In the genomic region with DNA sequence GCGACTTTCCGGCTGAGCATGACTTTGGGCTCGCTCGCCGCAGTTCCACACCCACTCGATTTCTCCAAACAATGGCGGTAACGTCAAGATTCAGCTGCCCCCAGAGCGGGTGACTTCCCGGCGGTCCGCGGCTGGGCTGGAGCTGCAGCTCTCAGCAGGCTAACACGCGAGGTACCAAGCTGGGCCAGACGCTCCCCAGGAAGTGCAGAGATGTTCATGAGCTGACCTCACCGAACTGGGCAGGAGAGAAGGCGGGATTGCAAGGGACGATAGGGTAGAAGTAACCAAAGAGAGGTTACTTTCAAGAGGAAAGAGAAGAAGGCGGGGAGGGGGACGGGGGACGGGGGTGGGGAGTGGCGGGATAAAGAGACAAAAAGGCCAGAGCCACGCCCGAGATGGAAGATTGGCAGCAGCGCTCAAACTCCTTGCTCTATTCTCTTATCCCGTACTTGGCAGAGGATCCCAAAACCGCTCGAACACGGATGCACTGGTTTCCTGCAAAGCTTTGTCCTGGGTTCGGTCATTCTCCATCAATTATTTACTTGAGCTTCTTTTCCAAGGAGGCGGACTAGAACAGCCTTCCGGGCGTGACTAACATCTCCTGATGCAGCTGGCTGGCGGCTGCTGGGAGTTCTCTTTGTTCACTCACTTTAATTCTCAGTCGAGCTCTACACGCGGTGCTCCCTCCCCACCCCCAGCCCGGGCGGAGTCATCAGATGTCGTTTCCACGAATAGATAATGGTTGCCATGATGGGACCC, we compare ENCODE assay signal across 8 cellular contexts.
DNase-seq lines count a peak whose midpoint lies in the region; ATAC-seq and TF ChIP-seq lines count a peak whose summit lies in the region.

A gene (minus strand): TSS at position 626 of the 759 bp plus-strand sequence.

- peak in 13 of 14 donors; percentile 5 to 77 (median 42) for DNase-seq in C1 segment of cervical spinal cord (lab: John Stamatoyannopoulos, UW)
- DNase-seq in NCI-H146 (lab: John Stamatoyannopoulos, UW) = peak; percentile 100
- peak; percentile 70 for DNase-seq in activated CD4-positive, alpha-beta T cell treated with anti-CD3 and anti-CD28 coated beads for 48 hours
- peak; percentile 89 for DNase-seq in epithelial cell of proximal tubule (ENCODE audit: low read depth)
- peak; percentile 51 for DNase-seq in pons (ENCODE audit: low spot score)
- DNase-seq in HEK293T (ENCODE audit: extremely low spot score) = no peak
- no peak for DNase-seq in SIG-M5 (lab: John Stamatoyannopoulos, UW)

- no peak for ATAC-seq in GM21737 (IDR thresholded peaks at IDR 0.05; ENCODE audit: unreplicated experiment)

- CTCF ChIA-PET in HEK293T (lab: Yijun Ruan, JAX) = no interaction called here

- POLR2A ChIA-PET in HEK293T (lab: Yijun Ruan, JAX) = no interaction called here

- TF ChIP-seq CTCF in epithelial cell of proximal tubule (conservative IDR thresholded peaks at IDR 0.05; ENCODE audit: low read depth, low read length) = no peak

- H3K4me3 ChIP-seq in epithelial cell of proximal tubule (ENCODE audit: low read depth, low read length) = peak within 1 kb of the TSS; percentile 77

TF ChIP-seq in HEK293T, 16 proteins besides CTCF, POLR2A, EP300 and RAD21:
- TF ChIP-seq TARDBP (IDR thresholded peaks at IDR 0.05) (no peak), BHLHE40 (IDR thresholded peaks at IDR 0.05; ENCODE audit: borderline replicate concordance) (no peak), ARNT (IDR thresholded peaks at IDR 0.05) (no peak), NFRKB (IDR thresholded peaks at IDR 0.05) (no peak), CTBP1 (IDR thresholded peaks at IDR 0.05; ENCODE audit: borderline replicate concordance) (no peak), FOXM1 (IDR thresholded peaks at IDR 0.05; ENCODE audit: borderline replicate concordance) (no peak), ELF4 (IDR thresholded peaks at IDR 0.05) (no peak)
- TF ChIP-seq, protein P1, sequence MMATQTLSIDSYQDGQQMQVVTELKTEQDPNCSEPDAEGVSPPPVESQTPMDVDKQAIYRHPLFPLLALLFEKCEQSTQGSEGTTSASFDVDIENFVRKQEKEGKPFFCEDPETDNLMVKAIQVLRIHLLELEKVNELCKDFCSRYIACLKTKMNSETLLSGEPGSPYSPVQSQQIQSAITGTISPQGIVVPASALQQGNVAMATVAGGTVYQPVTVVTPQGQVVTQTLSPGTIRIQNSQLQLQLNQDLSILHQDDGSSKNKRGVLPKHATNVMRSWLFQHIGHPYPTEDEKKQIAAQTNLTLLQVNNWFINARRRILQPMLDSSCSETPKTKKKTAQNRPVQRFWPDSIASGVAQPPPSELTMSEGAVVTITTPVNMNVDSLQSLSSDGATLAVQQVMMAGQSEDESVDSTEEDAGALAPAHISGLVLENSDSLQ (IDR thresholded peaks at IDR 0.05) = no peak
TF ChIP-seq in HEK293T: peak in this region for 0.

Comparison
In these comparisons a context has a peak if more than half of its experiments do, and no peak if none do; other contexts are left out.
1. DNase-seq: peak in C1 segment of cervical spinal cord (13 of 14), NCI-H146 (single experiment), activated CD4-positive, alpha-beta T cell treated with anti-CD3 and anti-CD28 coated beads for 48 hours (single experiment), epithelial cell of proximal tubule (single experiment) and pons (single experiment); none in HEK293T (single experiment) and SIG-M5 (single experiment).